ENCODE assay signal across 8 cellular contexts in the genomic region with DNA sequence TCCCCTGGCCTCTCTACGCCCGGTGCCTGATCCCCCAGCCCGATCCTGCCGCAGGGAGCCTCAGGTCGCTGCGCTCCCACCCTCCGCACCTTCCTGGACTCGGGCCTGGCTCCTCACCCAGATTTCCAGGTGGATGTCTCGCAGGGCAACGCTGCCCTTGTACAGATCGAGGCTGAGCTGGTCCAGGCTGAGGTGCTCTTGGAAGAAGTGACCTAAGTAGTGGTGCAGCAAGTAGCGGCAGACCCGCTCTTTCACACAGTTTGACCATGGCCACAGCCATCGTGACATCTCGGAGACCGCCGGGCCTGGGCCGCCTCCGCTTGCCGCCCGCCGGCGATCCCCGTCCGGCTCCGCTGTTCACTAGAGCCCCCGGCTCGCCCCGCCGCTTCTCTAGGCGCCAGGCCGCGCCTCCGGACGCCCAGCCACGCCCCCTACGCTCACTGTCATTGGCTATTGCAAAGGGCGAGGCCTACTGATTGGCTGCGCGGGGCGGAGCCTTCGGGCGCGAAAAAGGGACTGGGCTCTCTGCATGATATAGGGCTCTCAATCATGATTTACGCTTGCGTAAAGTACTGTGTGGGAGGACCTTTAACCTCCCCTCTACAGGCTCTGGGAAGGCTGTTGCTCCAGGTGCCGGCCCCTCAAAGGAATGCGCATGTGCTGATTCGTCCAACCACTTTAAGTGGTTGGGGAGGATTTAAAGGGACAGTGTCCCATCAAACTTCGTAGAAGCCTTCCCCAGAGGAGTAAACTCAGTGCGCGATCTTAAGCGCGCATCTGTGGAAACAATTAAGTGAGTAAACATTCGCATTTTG. TPM values are rescaled to one million over a fixed set of nuclear protein-coding genes. Genes with fewer than 3 reads are reported as not detected.
DNase-seq lines count a peak whose midpoint lies in the region; ATAC-seq and TF ChIP-seq lines count a peak whose summit lies in the region.

A gene (minus strand): TSS at position 362 of the 815 bp plus-strand sequence. CDS start 74 bp downstream, at position 288.

- H3K27ac ChIP-seq in spleen: peak within 1 kb of the TSS; percentile 64 to 95 (median 86)

- peaks cover 0 to 28% (median 23%) of the 10 kb centered on the region in 6 donors for H3K36me3 ChIP-seq in spleen

- H3K4me3 ChIP-seq in spleen: peak within 1 kb of the TSS; percentile 59 to 94 (median 80)

- peak in 3 of 11 experiments; percentile 19 to 41 (median 26) for TF ChIP-seq CTCF in spleen (IDR thresholded peaks at IDR 0.05 in 8 of 11, conservative IDR thresholded peaks at IDR 0.05 in 3 of 11)

- no peaks in the 10 kb centered on the region for H3K27me3 ChIP-seq in spleen (replicated peaks in 1 of 7)

- ATAC-seq in GM19023 (IDR thresholded peaks at IDR 0.05; ENCODE audit: unreplicated experiment): peak; percentile 94
- ATAC-seq in HG03280 (IDR thresholded peaks at IDR 0.05; ENCODE audit: unreplicated experiment): peak; percentile 94

- H3K4me1 ChIP-seq in spleen: peaks cover 15 to 48% (median 31%) of the 10 kb centered on the region in 6 donors

- peak; percentile 99 for DNase-seq in AG08396 (ENCODE audit: low spot score)
- DNase-seq in NCI-H345 treated with DMSO at 0.1 percent for 48 hours (lab: John Stamatoyannopoulos, UW; ENCODE audit: unreplicated experiment): peak; percentile 98
- DNase-seq in activated CD4-positive, CD25-positive, alpha-beta regulatory T cell (lab: John Stamatoyannopoulos, UW): peak; percentile 97 to 98 (median 98)
- DNase-seq in central memory CD4-positive, alpha-beta T cell: peak; percentile 99
- peak; percentile 99 for DNase-seq in inferior parietal cortex (ENCODE audit: extremely low spot score)
- DNase-seq in spleen: peak; percentile 99

- TF ChIP-seq POLR2A in spleen (IDR thresholded peaks at IDR 0.05): peak in 2 of 3 donors; percentile 42 to 91

- H3K9me3 ChIP-seq in spleen: no peaks in the 10 kb centered on the region

- intact Hi-C loops in spleen (cut with DNase I; ENCODE audit: low total_unique reads): no loop called here

- 0 to 2% (median 0%) methylated on average over 26 to 55 of the region's 55 CpGs for WGBS in spleen, 5 donors

RNA-seq across cellular contexts. Expression of the gene that starts here (rescaled TPM):
- 10 to 100 TPM; 32.7 to 57.3 (median 40.3) TPM for total RNA-seq in spleen
- 10 to 100 TPM; 14.3 to 30.3 (median 28.8) TPM for polyA plus RNA-seq in spleen

Comparison
In these comparisons a context has a peak if more than half of its experiments do, and no peak if none do; other contexts are left out.
1. Peak in every context shown above with its lines: DNase-seq, ATAC-seq, H3K4me3 ChIP-seq and H3K27ac ChIP-seq.